Comparison of ENCODE assay signal across 2 cellular contexts in genomic region chrX:54530358-54530900, GRCh38.
TF ChIP-seq lines count a peak whose summit lies in the region.

No MANE protein-coding gene starts in this region.

TF ChIP-seq in Ishikawa, 13 proteins besides CTCF, POLR2A, EP300 and RAD21:
- TF ChIP-seq YY1 (IDR thresholded peaks at IDR 0.05; ENCODE audit: low read depth) (no peak), TCF12 (IDR thresholded peaks at IDR 0.05; ENCODE audit: low read depth) (no peak), FOXM1 (IDR thresholded peaks at IDR 0.05; ENCODE audit: borderline replicate concordance, low read depth) (no peak), MAX (IDR thresholded peaks at IDR 0.05) (peak; percentile 78), CEBPB (IDR thresholded peaks at IDR 0.05) (no peak), USF1 (IDR thresholded peaks at IDR 0.05) (no peak), REST (IDR thresholded peaks at IDR 0.05; ENCODE audit: low read depth) (no peak)

TF ChIP-seq in HepG2, 621 proteins besides CTCF, POLR2A, EP300 and RAD21 (continued from another document and continues in another):
- TF ChIP-seq CREB1 (IDR thresholded peaks at IDR 0.05) (no peak), CREB1 (CRISPR knock-in tag; IDR thresholded peaks at IDR 0.05) (no peak), SAP130 (CRISPR knock-in tag; IDR thresholded peaks at IDR 0.05; ENCODE audit: low read depth) (peak; percentile 47), KDM4B (CRISPR knock-in tag; IDR thresholded peaks at IDR 0.05) (no peak), SP4 (CRISPR knock-in tag; IDR thresholded peaks at IDR 0.05) (no peak), ZNF839 (CRISPR knock-in tag; IDR thresholded peaks at IDR 0.05; ENCODE audit: borderline replicate concordance) (no peak), NR2F6 (IDR thresholded peaks at IDR 0.05) (no peak), NR2F6 (CRISPR knock-in tag; IDR thresholded peaks at IDR 0.05) (no peak), ZNF574 (CRISPR knock-in tag; IDR thresholded peaks at IDR 0.05) (0 out of 2 replicates have a peak, but pooled peaks have one; percentile 16), ZFP62 (CRISPR knock-in tag; IDR thresholded peaks at IDR 0.05) (no peak), MIER3 (CRISPR knock-in tag; IDR thresholded peaks at IDR 0.05; ENCODE audit: borderline replicate concordance) (no peak), MTA3 (CRISPR knock-in tag; IDR thresholded peaks at IDR 0.05) (no peak), SALL1 (CRISPR knock-in tag; IDR thresholded peaks at IDR 0.05) (no peak), ZBTB39 (CRISPR knock-in tag; IDR thresholded peaks at IDR 0.05) (no peak), ZNF687 (CRISPR knock-in tag; IDR thresholded peaks at IDR 0.05) (peak; percentile 43; the same call in 1 of the 2 replicates), PLSCR1 (CRISPR knock-in tag; IDR thresholded peaks at IDR 0.05; ENCODE audit: borderline replicate concordance) (no peak), ZNF329 (CRISPR knock-in tag; IDR thresholded peaks at IDR 0.05; ENCODE audit: low read depth) (no peak), E2F1 (CRISPR knock-in tag; IDR thresholded peaks at IDR 0.05) (no peak), ZNF501 (CRISPR knock-in tag; IDR thresholded peaks at IDR 0.05) (peak; percentile 31; the same call in 1 of the 2 replicates), ZNF703 (CRISPR knock-in tag; IDR thresholded peaks at IDR 0.05; ENCODE audit: borderline replicate concordance) (no peak), SKI (IDR thresholded peaks at IDR 0.05; ENCODE audit: partially characterized antibody) (no peak), GABPA (IDR thresholded peaks at IDR 0.05; ENCODE audit: low read depth, low read length) (no peak), GABPA (CRISPR knock-in tag; IDR thresholded peaks at IDR 0.05; ENCODE audit: low read depth) (peak; percentile 45), ZBTB7A (CRISPR knock-in tag; IDR thresholded peaks at IDR 0.05) (no peak), ONECUT2 (CRISPR knock-in tag; IDR thresholded peaks at IDR 0.05) (no peak), RBAK (CRISPR knock-in tag; IDR thresholded peaks at IDR 0.05) (no peak), ARNT (IDR thresholded peaks at IDR 0.05) (no peak), ETV5 (CRISPR knock-in tag; IDR thresholded peaks at IDR 0.05; ENCODE audit: borderline replicate concordance) (0 out of 2 replicates have a peak, but pooled peaks have one; percentile 3), ZNF503 (CRISPR knock-in tag; IDR thresholded peaks at IDR 0.05) (no peak), ARID4A (CRISPR knock-in tag; IDR thresholded peaks at IDR 0.05; ENCODE audit: borderline replicate concordance) (peak; percentile 65; the same call in 1 of the 2 replicates), ZNF589 (CRISPR knock-in tag; conservative IDR thresholded peaks at IDR 0.05) (no peak), KLF6 (CRISPR knock-in tag; IDR thresholded peaks at IDR 0.05) (no peak), ASH2L (IDR thresholded peaks at IDR 0.05; ENCODE audit: insufficient read length, low read depth, low read length) (peak; percentile 53), HMG20B (CRISPR knock-in tag; conservative IDR thresholded peaks at IDR 0.05) (no peak), MAX (IDR thresholded peaks at IDR 0.05) (peak; percentile 68), MBNL3 (CRISPR knock-in tag; conservative IDR thresholded peaks at IDR 0.05) (no peak), MXD1 (CRISPR knock-in tag; IDR thresholded peaks at IDR 0.05) (peak; percentile 47; the same call in 1 of the 2 replicates), ZNF557 (CRISPR knock-in tag; IDR thresholded peaks at IDR 0.05) (no peak), ZNF382 (CRISPR knock-in tag; IDR thresholded peaks at IDR 0.05; ENCODE audit: borderline replicate concordance) (no peak), TRIM24 (CRISPR knock-in tag; IDR thresholded peaks at IDR 0.05) (no peak), ZNF121 (CRISPR knock-in tag; IDR thresholded peaks at IDR 0.05) (no peak), HINFP (CRISPR knock-in tag; IDR thresholded peaks at IDR 0.05; ENCODE audit: low read depth) (no peak), MED13 (CRISPR knock-in tag; IDR thresholded peaks at IDR 0.05) (no peak), ERF (CRISPR knock-in tag; IDR thresholded peaks at IDR 0.05) (no peak), PHF8 (CRISPR knock-in tag; IDR thresholded peaks at IDR 0.05) (0 out of 2 replicates have a peak, but pooled peaks have one; percentile 49)
